Comparison of ENCODE assay signal across 1 cellular context in the genomic region with DNA sequence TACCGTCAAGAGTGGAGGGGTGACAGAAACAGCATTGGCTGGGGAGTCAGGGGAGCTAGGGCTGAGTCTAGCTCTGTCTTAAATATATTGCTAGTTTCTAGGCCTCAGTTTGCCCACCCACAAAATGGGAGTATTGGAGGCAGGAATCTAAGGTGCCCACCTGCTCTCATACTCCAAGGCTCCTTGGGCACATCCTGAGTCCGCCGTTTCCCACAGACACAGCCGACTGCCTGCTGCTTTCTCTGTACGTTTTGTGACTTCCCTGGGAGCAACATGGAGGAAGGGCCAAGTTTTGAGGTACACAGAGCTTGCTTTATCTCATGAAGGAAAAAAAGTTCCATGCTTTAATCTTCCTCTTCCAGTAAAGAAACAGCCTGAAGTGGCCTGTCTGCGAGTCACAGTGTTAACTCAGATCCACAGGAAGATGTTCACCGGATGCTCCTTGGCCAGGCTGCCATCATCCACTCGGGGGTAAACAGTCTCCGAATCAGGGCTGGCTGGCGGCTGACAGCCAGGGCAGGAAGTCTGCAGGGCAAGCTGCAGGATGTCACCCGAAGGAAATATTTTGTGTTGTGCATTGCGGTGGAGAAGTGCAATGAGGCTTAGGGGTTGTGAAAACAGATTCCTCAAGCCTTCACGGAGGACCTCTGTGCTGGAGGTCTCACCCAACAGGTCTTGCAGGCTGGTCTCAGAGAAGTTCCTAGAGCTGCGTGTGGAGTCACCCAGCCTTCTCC.
TF ChIP-seq lines count a peak whose summit lies in the region.

No MANE protein-coding gene starts in this region.

TF ChIP-seq in K562, 482 proteins besides CTCF, POLR2A, EP300 and RAD21:
- no peak for TF ChIP-seq ZNF133 (CRISPR knock-in tag; IDR thresholded peaks at IDR 0.05)
- TF ChIP-seq SMARCA4 (IDR thresholded peaks at IDR 0.05), result no peak
- TF ChIP-seq SUPT5H (IDR thresholded peaks at IDR 0.05), result no peak
- TF ChIP-seq, protein P1, sequence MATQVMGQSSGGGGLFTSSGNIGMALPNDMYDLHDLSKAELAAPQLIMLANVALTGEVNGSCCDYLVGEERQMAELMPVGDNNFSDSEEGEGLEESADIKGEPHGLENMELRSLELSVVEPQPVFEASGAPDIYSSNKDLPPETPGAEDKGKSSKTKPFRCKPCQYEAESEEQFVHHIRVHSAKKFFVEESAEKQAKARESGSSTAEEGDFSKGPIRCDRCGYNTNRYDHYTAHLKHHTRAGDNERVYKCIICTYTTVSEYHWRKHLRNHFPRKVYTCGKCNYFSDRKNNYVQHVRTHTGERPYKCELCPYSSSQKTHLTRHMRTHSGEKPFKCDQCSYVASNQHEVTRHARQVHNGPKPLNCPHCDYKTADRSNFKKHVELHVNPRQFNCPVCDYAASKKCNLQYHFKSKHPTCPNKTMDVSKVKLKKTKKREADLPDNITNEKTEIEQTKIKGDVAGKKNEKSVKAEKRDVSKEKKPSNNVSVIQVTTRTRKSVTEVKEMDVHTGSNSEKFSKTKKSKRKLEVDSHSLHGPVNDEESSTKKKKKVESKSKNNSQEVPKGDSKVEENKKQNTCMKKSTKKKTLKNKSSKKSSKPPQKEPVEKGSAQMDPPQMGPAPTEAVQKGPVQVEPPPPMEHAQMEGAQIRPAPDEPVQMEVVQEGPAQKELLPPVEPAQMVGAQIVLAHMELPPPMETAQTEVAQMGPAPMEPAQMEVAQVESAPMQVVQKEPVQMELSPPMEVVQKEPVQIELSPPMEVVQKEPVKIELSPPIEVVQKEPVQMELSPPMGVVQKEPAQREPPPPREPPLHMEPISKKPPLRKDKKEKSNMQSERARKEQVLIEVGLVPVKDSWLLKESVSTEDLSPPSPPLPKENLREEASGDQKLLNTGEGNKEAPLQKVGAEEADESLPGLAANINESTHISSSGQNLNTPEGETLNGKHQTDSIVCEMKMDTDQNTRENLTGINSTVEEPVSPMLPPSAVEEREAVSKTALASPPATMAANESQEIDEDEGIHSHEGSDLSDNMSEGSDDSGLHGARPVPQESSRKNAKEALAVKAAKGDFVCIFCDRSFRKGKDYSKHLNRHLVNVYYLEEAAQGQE (CRISPR knock-in tag; IDR thresholded peaks at IDR 0.05; ENCODE audit: low read depth), result no peak
- TF ChIP-seq KDM1A (IDR thresholded peaks at IDR 0.05), result peak in 1 of 2 experiments; percentile 46; a peak in 1 of 4 replicates
- TF ChIP-seq HMGN3 (IDR thresholded peaks at IDR 0.05; ENCODE audit: borderline replicate concordance, extremely low read depth, insufficient read length, low read depth, low read length), result no peak
- 0 out of 2 replicates have a peak, but pooled peaks have one; percentile 31 for TF ChIP-seq HDAC2 (IDR thresholded peaks at IDR 0.05)
- TF ChIP-seq ZNF354B (CRISPR knock-in tag; IDR thresholded peaks at IDR 0.05), result no peak
- peak; percentile 68 for TF ChIP-seq RBM25 (IDR thresholded peaks at IDR 0.05; ENCODE audit: low read depth, low read length, severe bottlenecking)
- TF ChIP-seq PTBP1 (IDR thresholded peaks at IDR 0.05; ENCODE audit: low read depth, low read length), result 0 out of 2 replicates have a peak, but pooled peaks have one; percentile 50
- TF ChIP-seq NEUROD1 (IDR thresholded peaks at IDR 0.05; ENCODE audit: borderline replicate concordance, low read depth, low read length, partially characterized antibody), result no peak
- no peak for TF ChIP-seq ZNF197 (CRISPR knock-in tag; IDR thresholded peaks at IDR 0.05; ENCODE audit: low read depth)
- TF ChIP-seq BCOR (IDR thresholded peaks at IDR 0.05), result peak; percentile 79
